In genomic region chr2:134136702-134137101, GRCh38 we compare ENCODE assay signal across 8 cellular contexts.
DNase-seq lines count a peak whose midpoint lies in the region; ATAC-seq and TF ChIP-seq lines count a peak whose summit lies in the region.

No MANE protein-coding gene starts in this region.

- peaks cover 21% of the 10 kb centered on the region for H3K4me1 Mint-ChIP-seq in activated CD4-positive, alpha-beta T cell treated with anti-CD3 and anti-CD28 coated beads, Interleukin-2, amount 10 ng/mL, durations not matched to agents 24 days and 14 days
- H3K4me1 Mint-ChIP-seq in stimulated activated naive B cell treated with anti-CD40 and anti-IgM and Interleukin-4, amounts not matched to agents 10 μg/mL and 1 μg/mL and 100 μg/mL, for 72 hours: peaks cover 60 to 94% of the 10 kb centered on the region in 2 donors

- no peaks in the 10 kb centered on the region for H3K27me3 Mint-ChIP-seq in activated CD4-positive, alpha-beta T cell treated with anti-CD3 and anti-CD28 coated beads, Interleukin-2, amount 10 ng/mL, durations not matched to agents 24 days and 14 days
- H3K27me3 Mint-ChIP-seq in stimulated activated naive B cell treated with anti-CD40 and anti-IgM and Interleukin-4, amounts not matched to agents 10 μg/mL and 1 μg/mL and 100 μg/mL, for 72 hours: no peaks in the 10 kb centered on the region

- peaks cover 7% of the 10 kb centered on the region for H3K36me3 Mint-ChIP-seq in activated CD4-positive, alpha-beta T cell treated with anti-CD3 and anti-CD28 coated beads, Interleukin-2, amount 10 ng/mL, durations not matched to agents 24 days and 14 days (ENCODE audit: low read depth)
- H3K36me3 Mint-ChIP-seq in stimulated activated naive B cell treated with anti-CD40 and anti-IgM and Interleukin-4, amounts not matched to agents 10 μg/mL and 1 μg/mL and 100 μg/mL, for 72 hours: peaks cover 15 to 29% of the 10 kb centered on the region in 2 donors

- ATAC-seq in left ventricle myocardium superior (peak; percentile 54), HG03045 (IDR thresholded peaks at IDR 0.05; ENCODE audit: unreplicated experiment) (no peak), GM21367 (IDR thresholded peaks at IDR 0.05; ENCODE audit: unreplicated experiment) (no peak)
- peak; percentile 24 to 34 for ATAC-seq in stimulated activated naive B cell treated with anti-CD40 and anti-IgM and Interleukin-4, amounts not matched to agents 10 μg/mL and 1 μg/mL and 100 μg/mL, for 72 hours (replicated peaks)

- H3K9me3 Mint-ChIP-seq in activated CD4-positive, alpha-beta T cell treated with anti-CD3 and anti-CD28 coated beads, Interleukin-2, amount 10 ng/mL, durations not matched to agents 24 days and 14 days: no peaks in the 10 kb centered on the region
- H3K9me3 Mint-ChIP-seq in stimulated activated naive B cell treated with anti-CD40 and anti-IgM and Interleukin-4, amounts not matched to agents 10 μg/mL and 1 μg/mL and 100 μg/mL, for 72 hours: no peaks in the 10 kb centered on the region

- peak overlapping the region; percentile 51 for H3K4me3 ChIP-seq in WI38 (ENCODE audit: low read depth, low read length)

- TF ChIP-seq CTCF in WI38 (IDR thresholded peaks at IDR 0.05; ENCODE audit: low read depth, low read length): no peak

- DNase-seq in activated CD4-positive, alpha-beta T cell treated with anti-CD3 and anti-CD28 coated beads, Interleukin-2, amount 10 ng/mL, durations not matched to agents 24 days and 14 days: no peak
- DNase-seq in activated CD4-positive, alpha-beta T cell treated with anti-CD3 and anti-CD28 coated beads for 1 hour: no peak
- DNase-seq in left ventricle myocardium superior (no peak), amniotic stem cell (lab: John Stamatoyannopoulos, UW) (no peak)
- no peak for DNase-seq in stimulated activated naive B cell treated with anti-CD40 and anti-IgM and Interleukin-4, amounts not matched to agents 10 μg/mL and 1 μg/mL and 100 μg/mL, for 72 hours

- intact Hi-C loops in activated CD4-positive, alpha-beta T cell treated with anti-CD3 and anti-CD28 coated beads, Interleukin-2, amount 10 ng/mL, durations not matched to agents 24 days and 14 days (cut with micrococcal nuclease): loop anchor here (2.0 to 5.0 kb wide), 2 partner anchors 16 to 36 kb away; no protein-coding TSS in a partner anchor
- intact Hi-C loops in left ventricle myocardium superior (cut with micrococcal nuclease): no loop called here

- no peak overlapping the region for H3K27ac Mint-ChIP-seq in activated CD4-positive, alpha-beta T cell treated with anti-CD3 and anti-CD28 coated beads, Interleukin-2, amount 10 ng/mL, durations not matched to agents 24 days and 14 days
- peak overlapping the region; percentile 94 for H3K27ac Mint-ChIP-seq in stimulated activated naive B cell treated with anti-CD40 and anti-IgM and Interleukin-4, amounts not matched to agents 10 μg/mL and 1 μg/mL and 100 μg/mL, for 72 hours

- peak overlapping the region; percentile 61 for H3K4me3 Mint-ChIP-seq in activated CD4-positive, alpha-beta T cell treated with anti-CD3 and anti-CD28 coated beads, Interleukin-2, amount 10 ng/mL, durations not matched to agents 24 days and 14 days
- peak overlapping the region; percentile 80 to 81 for H3K4me3 Mint-ChIP-seq in stimulated activated naive B cell treated with anti-CD40 and anti-IgM and Interleukin-4, amounts not matched to agents 10 μg/mL and 1 μg/mL and 100 μg/mL, for 72 hours

Comparison
In these comparisons a context has a peak if more than half of its experiments do, and no peak if none do; other contexts are left out.
1. ATAC-seq: peak in left ventricle myocardium superior (single experiment) and stimulated activated naive B cell treated with anti-CD40 and anti-IgM and Interleukin-4, amounts not matched to agents 10 μg/mL and 1 μg/mL and 100 μg/mL, for 72 hours (2 of 2); none in HG03045 (single experiment) and GM21367 (single experiment).